ENCODE assay signal across 6 cellular contexts in the genomic region with DNA sequence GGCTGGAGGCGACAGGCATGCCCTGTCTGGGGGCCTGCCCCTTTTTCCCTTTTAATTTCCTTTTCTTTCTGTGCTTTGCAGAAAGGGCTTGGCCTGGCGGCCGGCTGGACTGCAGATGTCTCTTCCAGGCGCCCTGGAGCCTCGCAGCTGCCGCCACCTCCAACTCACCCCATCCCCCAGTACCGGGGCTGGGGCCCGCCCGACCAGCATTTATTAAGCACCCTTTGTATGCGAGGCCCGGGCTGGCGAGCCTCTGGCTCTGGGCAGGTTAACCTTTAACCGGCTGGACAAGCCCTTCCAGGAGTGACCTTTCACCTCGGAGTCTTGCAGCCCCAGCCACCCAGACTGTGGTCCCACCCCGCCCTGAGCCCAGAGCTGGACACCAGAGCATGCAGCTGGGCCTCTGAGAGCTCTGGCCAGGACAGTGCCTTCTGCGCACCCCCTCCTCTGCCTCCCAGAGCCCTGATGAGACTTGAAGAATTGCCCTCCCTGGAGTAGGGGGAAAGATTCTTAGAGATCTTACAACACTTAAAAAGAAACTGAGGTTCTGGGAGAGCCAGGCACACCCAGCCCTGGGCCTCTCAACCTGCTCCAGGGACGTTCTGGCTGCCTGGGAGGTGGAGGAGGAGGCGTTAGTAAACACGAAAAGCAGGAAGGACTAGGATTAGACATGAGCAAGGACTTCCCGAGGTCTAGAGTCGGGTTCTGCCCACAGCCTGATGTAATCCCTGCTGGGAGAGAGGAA. TPM values are rescaled to one million over a fixed set of nuclear protein-coding genes. Genes with fewer than 3 reads are reported as not detected.
A peak's percentile ranks its signal among the peaks of the same experiment; 100 is the strongest.
DNase-seq lines count a peak whose midpoint lies in the region; ATAC-seq, FAIRE-seq and TF ChIP-seq lines count a peak whose summit lies in the region.

No MANE protein-coding gene starts in this region.

- DNase-seq in ELF-1 (ENCODE audit: low read depth, low spot score) (peak; percentile 88), RCC 7860 (ENCODE audit: low spot score) (peak; percentile 20), right cardiac atrium (peak; percentile 49 to 85 (median 79)), upper lobe of left lung (peak in 1 of 2 donors; percentile 88)
- no peak for DNase-seq in effector CD4-positive, alpha-beta T cell

- ATAC-seq in right cardiac atrium, result peak; percentile 3 to 22
- peak; percentile 12 to 42 for ATAC-seq in upper lobe of left lung (ENCODE audit: low FRiP score in 2 of 2)
- no peak for ATAC-seq in HG03442 (IDR thresholded peaks at IDR 0.05; ENCODE audit: unreplicated experiment)

- H3K9me3 ChIP-seq in right cardiac atrium (ENCODE audit: control insufficient read depth, low read length) (no peaks in the 10 kb centered on the region), upper lobe of left lung (no peaks in the 10 kb centered on the region)

- TF ChIP-seq POLR2A in upper lobe of left lung (IDR thresholded peaks at IDR 0.05), result peak in 1 of 4 donors; percentile 8

- H3K4me1 ChIP-seq in right cardiac atrium (ENCODE audit: control insufficient read depth, insufficient read depth, low read length) (peaks cover 3% of the 10 kb centered on the region), upper lobe of left lung (peaks cover 28 to 46% (median 38%) of the 10 kb centered on the region in 4 donors)

- peak overlapping the region; percentile 74 for H3K27ac ChIP-seq in right cardiac atrium (ENCODE audit: low read length)
- peak overlapping the region; percentile 80 to 92 (median 89) for H3K27ac ChIP-seq in upper lobe of left lung

- intact Hi-C loops in right cardiac atrium (cut with DNase I), result no loop called here

- no peak for TF ChIP-seq CTCF in upper lobe of left lung (IDR thresholded peaks at IDR 0.05)

- H3K4me3 ChIP-seq in right cardiac atrium (ENCODE audit: low read length), result peak overlapping the region; percentile 88
- peak overlapping the region in 3 of 4 donors; percentile 92 to 96 (median 95) for H3K4me3 ChIP-seq in upper lobe of left lung

- WGBS in right cardiac atrium, result 14% methylated on average over 21 of the region's 21 CpGs
- 9 to 14% methylated on average over 16 to 20 of the region's 21 CpGs for WGBS in upper lobe of left lung, 2 donors

- H3K36me3 ChIP-seq in upper lobe of left lung, result peaks cover 0 to 10% (median 3%) of the 10 kb centered on the region in 4 donors

- no peak for FAIRE-seq in RCC 7860 (lab: Jason Lieb, UNC)

- no peak for TF ChIP-seq EP300 in upper lobe of left lung (IDR thresholded peaks at IDR 0.05)

- H3K27me3 ChIP-seq in right cardiac atrium (ENCODE audit: control insufficient read depth, insufficient read depth) (no peaks in the 10 kb centered on the region), upper lobe of left lung (no peaks in the 10 kb centered on the region)

RNA-seq across cellular contexts. Expression of a gene that starts 1.1 kb away (rescaled TPM):
- total RNA-seq in right cardiac atrium (10 to 100 TPM; 38.6 to 57.5 (median 45.7) TPM), upper lobe of left lung (10 to 100 TPM; 55.5 to 86.8 (median 63.1) TPM)
- polyA plus RNA-seq in right cardiac atrium, result 28.6 TPM

RNA-seq across cellular contexts. Expression of a gene that starts 17.7 kb away (rescaled TPM):
- total RNA-seq in right cardiac atrium (1 to 10 TPM; 2.7 to 5.6 (median 3.5) TPM), upper lobe of left lung (10 to 100 TPM in 4 of 6 donors, 1 to 10 TPM in 2; 9.1 to 21.4 (median 10.7) TPM)
- 10.1 TPM for polyA plus RNA-seq in right cardiac atrium

RNA-seq across cellular contexts. Expression of a gene that starts 20.4 kb away (rescaled TPM):
- total RNA-seq in right cardiac atrium, result 10 to 100 TPM; 70.0 to 80.6 (median 75.4) TPM
- 80.7 TPM for polyA plus RNA-seq in right cardiac atrium
- total RNA-seq in upper lobe of left lung, result 10 to 100 TPM; 45.1 to 95.3 (median 82.3) TPM

RNA-seq across cellular contexts. Expression of a gene that starts 20.8 kb away (rescaled TPM):
- total RNA-seq in right cardiac atrium (10 to 100 TPM; 16.5 to 27.8 (median 22.6) TPM), upper lobe of left lung (10 to 100 TPM; 12.3 to 37.7 (median 25.8) TPM)
- polyA plus RNA-seq in right cardiac atrium, result 37.5 TPM

RNA-seq across cellular contexts. Expression of a gene that starts 31.7 kb away (rescaled TPM):
- total RNA-seq in right cardiac atrium, result 10 to 100 TPM; 19.6 to 29.1 (median 27.7) TPM
- 49.7 TPM for polyA plus RNA-seq in right cardiac atrium
- 10 to 100 TPM; 21.6 to 49.3 (median 23.9) TPM for total RNA-seq in upper lobe of left lung
